In the genomic region with DNA sequence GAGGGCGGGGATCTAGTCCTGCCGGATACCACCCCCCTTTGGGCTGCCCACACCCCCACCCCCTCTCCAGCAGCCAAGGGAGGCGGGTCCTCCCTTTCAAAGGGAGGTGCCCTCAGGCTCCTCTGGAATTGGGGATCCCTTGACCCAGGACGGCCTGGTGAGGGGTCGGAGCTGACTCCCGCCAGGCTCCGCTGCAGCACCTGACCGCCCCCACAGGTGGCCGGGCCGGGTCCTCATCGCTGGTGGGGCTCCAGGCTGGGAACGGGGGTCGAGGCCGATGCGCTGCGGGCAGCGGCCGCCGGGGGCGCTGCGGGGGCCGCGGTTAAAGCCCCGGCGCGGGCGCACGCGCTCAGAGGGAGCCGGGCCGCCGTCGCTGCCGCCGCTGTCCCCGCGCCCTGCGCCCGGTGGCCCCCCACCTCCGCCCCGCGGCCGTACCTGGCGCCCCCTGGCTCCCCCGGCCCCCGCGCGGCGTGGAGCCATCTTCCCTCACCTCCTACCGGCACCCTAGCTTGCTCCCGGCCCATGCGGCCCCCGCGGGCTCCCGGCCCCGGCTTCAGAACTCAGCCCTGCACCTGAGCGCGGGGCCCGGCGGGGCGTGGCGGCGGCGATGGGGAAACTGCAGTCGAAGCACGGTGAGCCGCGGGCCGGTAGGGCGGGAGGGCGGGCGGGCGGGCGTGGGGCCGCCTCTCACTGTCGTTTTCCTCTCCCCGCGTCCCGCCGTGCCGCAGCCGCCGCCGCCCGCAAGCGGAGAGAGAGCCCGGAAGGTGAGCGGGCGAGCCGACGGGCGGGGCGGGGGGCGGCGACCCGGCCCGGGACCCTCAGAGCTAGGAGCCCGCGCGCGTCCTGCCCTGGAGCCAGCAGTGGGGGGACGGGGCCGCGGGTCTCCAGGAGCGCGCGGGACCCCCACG, we compare ENCODE assay signal across 8 cellular contexts. TPM values are rescaled to one million over a fixed set of nuclear protein-coding genes. Genes with fewer than 3 reads are reported as not detected.
A peak's percentile ranks its signal among the peaks of the same experiment; 100 is the strongest.
DNase-seq lines count a peak whose midpoint lies in the region; ATAC-seq lines count a peak whose summit lies in the region.

A gene with protein sequence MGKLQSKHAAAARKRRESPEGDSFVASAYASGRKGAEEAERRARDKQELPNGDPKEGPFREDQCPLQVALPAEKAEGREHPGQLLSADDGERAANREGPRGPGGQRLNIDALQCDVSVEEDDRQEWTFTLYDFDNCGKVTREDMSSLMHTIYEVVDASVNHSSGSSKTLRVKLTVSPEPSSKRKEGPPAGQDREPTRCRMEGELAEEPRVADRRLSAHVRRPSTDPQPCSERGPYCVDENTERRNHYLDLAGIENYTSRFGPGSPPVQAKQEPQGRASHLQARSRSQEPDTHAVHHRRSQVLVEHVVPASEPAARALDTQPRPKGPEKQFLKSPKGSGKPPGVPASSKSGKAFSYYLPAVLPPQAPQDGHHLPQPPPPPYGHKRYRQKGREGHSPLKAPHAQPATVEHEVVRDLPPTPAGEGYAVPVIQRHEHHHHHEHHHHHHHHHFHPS (plus strand): TSS at position 352 of the 908 bp plus-strand sequence. CDS start 256 bp downstream, at position 608.

- H2BK12ac ChIP-seq in trophoblast cell (ENCODE audit: low read length): no peak within 1 kb of the TSS

- no peaks in the 10 kb centered on the region for H3K9me3 ChIP-seq in trophoblast cell (ENCODE audit: insufficient read depth, low read depth, low read length)

- peak; percentile 60 for ATAC-seq in activated CD4-positive, alpha-beta T cell treated with anti-CD3 and anti-CD28 coated beads for 36 hours
- ATAC-seq in HG02852 (IDR thresholded peaks at IDR 0.05; ENCODE audit: unreplicated experiment) (no peak), HG02840 (IDR thresholded peaks at IDR 0.05; ENCODE audit: low FRiP score, unreplicated experiment) (no peak)

- H3K27me3 Mint-ChIP-seq in activated CD4-positive, alpha-beta T cell treated with anti-CD3 and anti-CD28 coated beads for 36 hours: peaks cover 44% of the 10 kb centered on the region

- no peak within 1 kb of the TSS for H3K9ac ChIP-seq in trophoblast cell (ENCODE audit: low read length)

- intact Hi-C loops in activated CD4-positive, alpha-beta T cell treated with anti-CD3 and anti-CD28 coated beads for 36 hours (cut with DNase I, micrococcal nuclease): loop anchor here in 1 of 2 experiments (10.0 kb wide), 1 partner anchor 54 kb away; no protein-coding TSS in a partner anchor

- H3K27me3 ChIP-seq in trophoblast cell (ENCODE audit: insufficient read depth, low read length): peaks cover 31% of the 10 kb centered on the region

- peaks cover 5 to 16% of the 10 kb centered on the region in 2 experiments for H3K4me1 ChIP-seq in trophoblast cell (ENCODE audit: control insufficient read depth in 1 of 2, insufficient read depth in 2 of 2, low read length in 2 of 2)

- no peak within 1 kb of the TSS for H3K4me3 Mint-ChIP-seq in activated CD4-positive, alpha-beta T cell treated with anti-CD3 and anti-CD28 coated beads for 36 hours

- no peaks in the 10 kb centered on the region for H3K36me3 ChIP-seq in trophoblast cell (ENCODE audit: control insufficient read depth in 1 of 2, insufficient read depth in 2 of 2, low read length in 2 of 2)

- no peak within 1 kb of the TSS for H2BK120ac ChIP-seq in trophoblast cell (ENCODE audit: insufficient read depth, low read length, poor library complexity)

- H4K12ac ChIP-seq in trophoblast cell (ENCODE audit: low read depth, low read length): no peak within 1 kb of the TSS

- POLR2A ChIA-PET in activated CD4-positive, alpha-beta T cell treated with anti-CD3 and anti-CD28 coated beads for 36 hours (lab: Charles Lee): no interaction called here

- no peak within 1 kb of the TSS for H2AK5ac ChIP-seq in trophoblast cell (ENCODE audit: low read length)

- no peaks in the 10 kb centered on the region for H3K36me3 Mint-ChIP-seq in activated CD4-positive, alpha-beta T cell treated with anti-CD3 and anti-CD28 coated beads for 36 hours (ENCODE audit: low read depth)

- H4K8ac ChIP-seq in trophoblast cell (ENCODE audit: low read depth, low read length): no peak within 1 kb of the TSS

- no peak within 1 kb of the TSS for H2AFZ ChIP-seq in trophoblast cell (ENCODE audit: insufficient read depth, low read length, poor library complexity)

- no peak within 1 kb of the TSS for H3K4ac ChIP-seq in trophoblast cell (ENCODE audit: low read depth, low read length)

- DNase-seq in activated CD4-positive, alpha-beta T cell treated with anti-CD3 and anti-CD28 coated beads for 36 hours: peak; percentile 66
- no peak for DNase-seq in activated CD4-positive, alpha-beta T cell treated with anti-CD3 and anti-CD28 coated beads for 1 hour
- DNase-seq in NAMALWA (ENCODE audit: low spot score) (peak; percentile 81), activated T-cell treated with anti-CD3 and anti-CD28 coated beads for 24 hours (ENCODE audit: low read depth) (peak; percentile 36), germinal center (ENCODE audit: low spot score) (peak; percentile 84), trophoblast cell (no peak)

- H3K4me3 ChIP-seq in trophoblast cell (ENCODE audit: low read depth, low read length): no peak within 1 kb of the TSS

- no peaks in the 10 kb centered on the region for H3K79me1 ChIP-seq in trophoblast cell (ENCODE audit: low read length)

- CTCF ChIA-PET in activated CD4-positive, alpha-beta T cell treated with anti-CD3 and anti-CD28 coated beads for 36 hours (lab: Charles Lee): interaction anchor here (0.6 to 2.1 kb wide), 5 partner anchors 10 to 134 kb away, joined by 3 to 8 read pairs (median 6); no protein-coding TSS in a partner anchor

- H3K9me3 Mint-ChIP-seq in activated CD4-positive, alpha-beta T cell treated with anti-CD3 and anti-CD28 coated beads for 36 hours (ENCODE audit: low read depth): no peaks in the 10 kb centered on the region

- no peak within 1 kb of the TSS for H3K14ac ChIP-seq in trophoblast cell (ENCODE audit: low read length)

- peaks cover 9% of the 10 kb centered on the region for H3K4me1 Mint-ChIP-seq in activated CD4-positive, alpha-beta T cell treated with anti-CD3 and anti-CD28 coated beads for 36 hours

- no peaks in the 10 kb centered on the region for H3K79me2 ChIP-seq in trophoblast cell (ENCODE audit: control insufficient read depth, insufficient read depth, low read length, poor library complexity)

- H3K18ac ChIP-seq in trophoblast cell (ENCODE audit: low read length): no peak within 1 kb of the TSS

- no CpG with 5 or more reads among the region's 108 CpGs for WGBS in trophoblast cell (ENCODE audit: extremely low coverage, insufficient coverage, insufficient read length)

- H4K91ac ChIP-seq in trophoblast cell (ENCODE audit: low read depth, low read length): no peak within 1 kb of the TSS

- no peak within 1 kb of the TSS for H3K23ac ChIP-seq in trophoblast cell (ENCODE audit: low read length)

- H2BK5ac ChIP-seq in trophoblast cell (ENCODE audit: low read depth, low read length, poor library complexity): no peak within 1 kb of the TSS

- H3K27ac ChIP-seq in trophoblast cell (ENCODE audit: low read depth, low read length): no peak within 1 kb of the TSS

- H3K4me2 ChIP-seq in trophoblast cell (ENCODE audit: low read length): peak within 1 kb of the TSS; percentile 64

- no peak within 1 kb of the TSS for H3K27ac Mint-ChIP-seq in activated CD4-positive, alpha-beta T cell treated with anti-CD3 and anti-CD28 coated beads for 36 hours

RNA-seq across cellular contexts. Expression of the gene that starts here (rescaled TPM):
- total RNA-seq in activated CD4-positive, alpha-beta T cell treated with anti-CD3 and anti-CD28 coated beads for 36 hours: 1 to 10 TPM in 1 of 2 experiments, under 1 TPM in 1; 0.86 to 1.1 TPM
- polyA plus RNA-seq in trophoblast cell (2013): 6.0 and 6.6 TPM in 2 replicates

Comparison
In these comparisons a context has a peak if more than half of its experiments do, and no peak if none do; other contexts are left out.
1. DNase-seq: peak in activated CD4-positive, alpha-beta T cell treated with anti-CD3 and anti-CD28 coated beads for 36 hours (single experiment), NAMALWA (single experiment), activated T-cell treated with anti-CD3 and anti-CD28 coated beads for 24 hours (single experiment) and germinal center (single experiment); none in activated CD4-positive, alpha-beta T cell treated with anti-CD3 and anti-CD28 coated beads for 1 hour (single experiment) and trophoblast cell (0 of 2).